In the genomic region with DNA sequence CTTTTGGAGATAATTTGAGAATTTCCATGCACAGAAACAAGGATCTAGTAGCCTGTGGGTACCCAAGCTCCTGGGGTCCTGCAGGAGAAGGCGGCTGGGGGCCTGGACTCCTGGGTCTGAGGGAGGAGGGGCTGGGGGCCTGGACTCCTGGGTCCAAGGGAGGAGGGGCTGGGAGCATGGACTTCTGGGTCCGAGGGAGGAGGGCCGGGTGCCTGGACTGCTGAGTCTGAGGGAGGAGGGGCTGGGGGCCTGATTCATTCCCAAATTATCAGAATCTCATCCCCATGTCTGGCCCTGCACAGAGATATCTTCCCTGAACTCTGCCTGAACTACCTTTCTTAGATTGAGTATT, we compare ENCODE assay signal across 8 cellular contexts. TPM values are rescaled to one million over a fixed set of nuclear protein-coding genes. Genes with fewer than 3 reads are reported as not detected.
A peak's percentile ranks its signal among the peaks of the same experiment; 100 is the strongest.
DNase-seq lines count a peak whose midpoint lies in the region; ATAC-seq and TF ChIP-seq lines count a peak whose summit lies in the region.

No MANE protein-coding gene starts in this region.

- DNase-seq in activated CD4-positive, alpha-beta T cell treated with anti-CD3 and anti-CD28 coated beads, Interleukin-2, amount 10 ng/mL, durations not matched to agents 7 days and 5 days, result no peak
- DNase-seq in activated CD4-positive, alpha-beta T cell treated with anti-CD3 and anti-CD28 coated beads, Interleukin-2, amount 50 U/mL, for 1 hour, result no peak
- no peak for DNase-seq in lower lobe of right lung
- no peak for DNase-seq in stimulated activated naive B cell treated with anti-CD40 and anti-IgM and Interleukin-4, amounts not matched to agents 10 μg/mL and 1 μg/mL and 100 μg/mL, for 72 hours
- no peak for DNase-seq in activated gamma-delta T cell treated with Interleukin-2 at 50 U/mL for 16 hours
- no peak for DNase-seq in SW 1271 (lab: John Stamatoyannopoulos, UW)

- no peaks in the 10 kb centered on the region for H3K9me3 ChIP-seq in lower lobe of right lung

- peaks cover 11% of the 10 kb centered on the region for H3K36me3 ChIP-seq in lower lobe of right lung

- H3K36me3 Mint-ChIP-seq in activated CD4-positive, alpha-beta T cell treated with anti-CD3 and anti-CD28 coated beads, Interleukin-2, amount 10 ng/mL, durations not matched to agents 7 days and 5 days (ENCODE audit: low read depth), result peaks cover 11% of the 10 kb centered on the region
- H3K36me3 Mint-ChIP-seq in activated T-helper 17 cell treated with anti-CD3 and anti-CD28 coated beads, Interleukin-2, amount 50 U/mL, for 72 hours (ENCODE audit: low read depth), result peaks cover 15% of the 10 kb centered on the region
- H3K36me3 Mint-ChIP-seq in stimulated activated naive B cell treated with anti-CD40 and anti-IgM and Interleukin-4, amounts not matched to agents 10 μg/mL and 1 μg/mL and 100 μg/mL, for 72 hours, result peaks cover 12 to 13% of the 10 kb centered on the region in 2 donors

- no peaks in the 10 kb centered on the region for H3K9me3 Mint-ChIP-seq in activated CD4-positive, alpha-beta T cell treated with anti-CD3 and anti-CD28 coated beads, Interleukin-2, amount 10 ng/mL, durations not matched to agents 7 days and 5 days
- no peaks in the 10 kb centered on the region for H3K9me3 Mint-ChIP-seq in activated T-helper 17 cell treated with anti-CD3 and anti-CD28 coated beads, Interleukin-2, amount 50 U/mL, for 72 hours
- H3K9me3 Mint-ChIP-seq in stimulated activated naive B cell treated with anti-CD40 and anti-IgM and Interleukin-4, amounts not matched to agents 10 μg/mL and 1 μg/mL and 100 μg/mL, for 72 hours, result peaks cover 0 to 2% of the 10 kb centered on the region in 2 donors

- peaks cover 30% of the 10 kb centered on the region for H3K4me1 Mint-ChIP-seq in activated CD4-positive, alpha-beta T cell treated with anti-CD3 and anti-CD28 coated beads, Interleukin-2, amount 10 ng/mL, durations not matched to agents 7 days and 5 days
- H3K4me1 Mint-ChIP-seq in activated T-helper 17 cell treated with anti-CD3 and anti-CD28 coated beads, Interleukin-2, amount 50 U/mL, for 72 hours, result peaks cover 7% of the 10 kb centered on the region
- H3K4me1 Mint-ChIP-seq in stimulated activated naive B cell treated with anti-CD40 and anti-IgM and Interleukin-4, amounts not matched to agents 10 μg/mL and 1 μg/mL and 100 μg/mL, for 72 hours, result peaks cover 7 to 12% of the 10 kb centered on the region in 2 donors

- intact Hi-C loops in lower lobe of right lung (cut with DNase I), result no loop called here

- peak overlapping the region; percentile 86 for H3K27ac ChIP-seq in lower lobe of right lung

- POLR2A ChIA-PET in activated CD4-positive, alpha-beta T cell treated with anti-CD3 and anti-CD28 coated beads, Interleukin-2, amount 10 ng/mL, durations not matched to agents 7 days and 5 days (lab: Charles Lee), result no interaction called here

- no peaks in the 10 kb centered on the region for H3K27me3 ChIP-seq in lower lobe of right lung (ENCODE audit: low read depth)

- ATAC-seq in activated T-helper 17 cell treated with anti-CD3 and anti-CD28 coated beads, Interleukin-2, amount 50 U/mL, for 72 hours (replicated peaks), result no peak
- no peak for ATAC-seq in lower lobe of right lung
- ATAC-seq in stimulated activated naive B cell treated with anti-CD40 and anti-IgM and Interleukin-4, amounts not matched to agents 10 μg/mL and 1 μg/mL and 100 μg/mL, for 72 hours (replicated peaks), result no peak
- ATAC-seq in GM19035 (IDR thresholded peaks at IDR 0.05; ENCODE audit: unreplicated experiment), result no peak

- H3K27ac Mint-ChIP-seq in activated CD4-positive, alpha-beta T cell treated with anti-CD3 and anti-CD28 coated beads, Interleukin-2, amount 10 ng/mL, durations not matched to agents 7 days and 5 days, result no peak overlapping the region
- H3K27ac Mint-ChIP-seq in activated T-helper 17 cell treated with anti-CD3 and anti-CD28 coated beads, Interleukin-2, amount 50 U/mL, for 72 hours, result peak overlapping the region; percentile 52
- H3K27ac Mint-ChIP-seq in stimulated activated naive B cell treated with anti-CD40 and anti-IgM and Interleukin-4, amounts not matched to agents 10 μg/mL and 1 μg/mL and 100 μg/mL, for 72 hours, result peak overlapping the region; percentile 71

- H3K4me1 ChIP-seq in lower lobe of right lung, result peaks cover 11% of the 10 kb centered on the region

- H3K27me3 Mint-ChIP-seq in activated CD4-positive, alpha-beta T cell treated with anti-CD3 and anti-CD28 coated beads, Interleukin-2, amount 10 ng/mL, durations not matched to agents 7 days and 5 days, result peaks cover 31% of the 10 kb centered on the region
- H3K27me3 Mint-ChIP-seq in activated T-helper 17 cell treated with anti-CD3 and anti-CD28 coated beads, Interleukin-2, amount 50 U/mL, for 72 hours, result peaks cover 21% of the 10 kb centered on the region
- H3K27me3 Mint-ChIP-seq in stimulated activated naive B cell treated with anti-CD40 and anti-IgM and Interleukin-4, amounts not matched to agents 10 μg/mL and 1 μg/mL and 100 μg/mL, for 72 hours, result peaks cover 26 to 29% of the 10 kb centered on the region in 2 donors

- no peak for TF ChIP-seq CTCF in lower lobe of right lung (IDR thresholded peaks at IDR 0.05)

- H3K4me3 Mint-ChIP-seq in activated CD4-positive, alpha-beta T cell treated with anti-CD3 and anti-CD28 coated beads, Interleukin-2, amount 10 ng/mL, durations not matched to agents 7 days and 5 days, result peak overlapping the region; percentile 85
- peak overlapping the region; percentile 83 for H3K4me3 Mint-ChIP-seq in activated T-helper 17 cell treated with anti-CD3 and anti-CD28 coated beads, Interleukin-2, amount 50 U/mL, for 72 hours
- H3K4me3 Mint-ChIP-seq in stimulated activated naive B cell treated with anti-CD40 and anti-IgM and Interleukin-4, amounts not matched to agents 10 μg/mL and 1 μg/mL and 100 μg/mL, for 72 hours, result peak overlapping the region; percentile 88 to 90

- H3K4me3 ChIP-seq in lower lobe of right lung, result peak overlapping the region; percentile 89

- CTCF ChIA-PET in activated CD4-positive, alpha-beta T cell treated with anti-CD3 and anti-CD28 coated beads, Interleukin-2, amount 10 ng/mL, durations not matched to agents 7 days and 5 days (lab: Charles Lee), result interaction anchor here (0.7 to 1.2 kb wide), 2 partner anchors 17 to 946 kb away, joined by 3 to 4 read pairs; no protein-coding TSS in a partner anchor

RNA-seq across cellular contexts. Expression of a gene that starts 0.5 kb away (rescaled TPM):
- 10 to 100 TPM; 15.0 to 15.6 TPM for total RNA-seq in activated CD4-positive, alpha-beta T cell treated with anti-CD3 and anti-CD28 coated beads, Interleukin-2, amount 10 ng/mL, durations not matched to agents 7 days and 5 days
- total RNA-seq in activated T-helper 17 cell treated with anti-CD3 and anti-CD28 coated beads, Interleukin-2, amount 50 U/mL, for 72 hours, result 10 to 100 TPM; 20.4 to 25.0 TPM
- 26.0 TPM for total RNA-seq in lower lobe of right lung

RNA-seq across cellular contexts. Expression of a gene that starts 12.2 kb away (rescaled TPM):
- 1 to 10 TPM; 3.2 to 5.5 TPM for total RNA-seq in activated CD4-positive, alpha-beta T cell treated with anti-CD3 and anti-CD28 coated beads, Interleukin-2, amount 10 ng/mL, durations not matched to agents 7 days and 5 days
- total RNA-seq in activated T-helper 17 cell treated with anti-CD3 and anti-CD28 coated beads, Interleukin-2, amount 50 U/mL, for 72 hours, result 1 to 10 TPM; 1.4 to 2.1 TPM
- total RNA-seq in lower lobe of right lung, result 28.1 TPM

RNA-seq across cellular contexts. Expression of a gene that starts 25.4 kb away (rescaled TPM):
- total RNA-seq in activated CD4-positive, alpha-beta T cell treated with anti-CD3 and anti-CD28 coated beads, Interleukin-2, amount 10 ng/mL, durations not matched to agents 7 days and 5 days, result under 1 TPM; 0.19 to 0.52 TPM
- under 1 TPM; 0.13 to 0.69 TPM for total RNA-seq in activated T-helper 17 cell treated with anti-CD3 and anti-CD28 coated beads, Interleukin-2, amount 50 U/mL, for 72 hours
- total RNA-seq in lower lobe of right lung, result 0.95 TPM

RNA-seq across cellular contexts. Expression of a gene that starts 54.0 kb away (rescaled TPM):
- total RNA-seq in activated CD4-positive, alpha-beta T cell treated with anti-CD3 and anti-CD28 coated beads, Interleukin-2, amount 10 ng/mL, durations not matched to agents 7 days and 5 days, result 100 to 1,000 TPM; 135 to 152 TPM
- 10 to 100 TPM; 74.5 to 94.8 TPM for total RNA-seq in activated T-helper 17 cell treated with anti-CD3 and anti-CD28 coated beads, Interleukin-2, amount 50 U/mL, for 72 hours
- total RNA-seq in lower lobe of right lung, result 103 TPM
